Comparison of ENCODE assay signal across 8 cellular contexts in the genomic region with DNA sequence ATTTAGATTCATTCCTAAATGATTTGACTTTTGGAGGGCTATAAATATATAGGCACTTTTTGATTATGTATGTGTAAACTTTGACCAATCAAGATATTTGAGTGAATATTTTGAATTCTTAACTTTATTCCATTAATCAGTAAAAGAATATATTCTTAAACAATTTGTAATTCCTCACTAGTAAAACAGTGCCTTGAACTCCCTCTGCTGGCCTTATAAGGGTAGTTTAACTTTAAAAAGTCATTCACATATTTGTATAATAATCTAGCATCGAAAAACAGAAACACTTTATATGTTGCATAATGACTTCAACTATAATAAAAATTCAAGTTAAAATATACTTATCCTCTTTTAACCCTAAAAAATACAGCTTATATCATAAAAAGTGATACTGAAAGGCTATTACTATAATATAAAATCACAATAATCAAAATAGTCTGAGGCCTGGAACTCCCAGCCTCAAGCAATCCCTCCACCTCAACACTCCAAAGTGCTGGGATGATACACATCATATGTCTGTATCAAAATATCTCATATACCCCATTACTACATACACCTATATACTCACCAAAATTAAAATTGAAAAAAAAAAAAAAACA. TPM values are rescaled to one million over a fixed set of nuclear protein-coding genes. Genes with fewer than 3 reads are reported as not detected.
DNase-seq lines count a peak whose midpoint lies in the region; ATAC-seq and TF ChIP-seq lines count a peak whose summit lies in the region.

No MANE protein-coding gene starts in this region.

- no peaks in the 10 kb centered on the region for H3K79me1 ChIP-seq in neuronal stem cell (ENCODE audit: low read depth, low read length)

- H2BK5ac ChIP-seq in neuronal stem cell (ENCODE audit: low read length), result no peak overlapping the region

- intact Hi-C loops in CD14-positive monocyte (cut with micrococcal nuclease) (no loop called here), right lobe of liver (cut with DNase I) (no loop called here)

- no peak overlapping the region for H3K9ac ChIP-seq in neuronal stem cell (ENCODE audit: low read depth, low read length, poor library complexity)

- H2AFZ ChIP-seq in neuronal stem cell (ENCODE audit: low read length), result no peak overlapping the region

- peak; percentile 56 for TF ChIP-seq CTCF in CD14-positive monocyte (IDR thresholded peaks at IDR 0.05)
- TF ChIP-seq CTCF in astrocyte of the cerebellum (IDR thresholded peaks at IDR 0.05; ENCODE audit: low read depth, low read length, missing control alignments), result peak; percentile 35
- TF ChIP-seq CTCF in right lobe of liver (IDR thresholded peaks at IDR 0.05), result peak; percentile 36 to 55 (median 54)

- no peak overlapping the region for H3K14ac ChIP-seq in neuronal stem cell (ENCODE audit: low read length)

- no peaks in the 10 kb centered on the region for H3K36me3 Mint-ChIP-seq in CD14-positive monocyte

- no peaks in the 10 kb centered on the region for H3K4me1 Mint-ChIP-seq in CD14-positive monocyte

- H2BK120ac ChIP-seq in neuronal stem cell (ENCODE audit: low read depth, low read length), result no peak overlapping the region

- H3K27ac Mint-ChIP-seq in CD14-positive monocyte, result no peak overlapping the region

- H3K18ac ChIP-seq in neuronal stem cell (ENCODE audit: low read length), result no peak overlapping the region

- H3K4ac ChIP-seq in neuronal stem cell (ENCODE audit: low read length), result no peak overlapping the region

- H3K9me3 ChIP-seq in right lobe of liver (no peaks in the 10 kb centered on the region), neuronal stem cell (replicated peaks in 1 of 2; ENCODE audit: control insufficient read depth in 2 of 2, insufficient read depth in 1 of 2, low read depth in 1 of 2, low read length in 2 of 2) (no peaks in the 10 kb centered on the region)

- in situ Hi-C loops in astrocyte of the cerebellum (cut with HindIII; ENCODE audit: low sequenced_read_pairs), result no loop called here

- H3K23ac ChIP-seq in neuronal stem cell (ENCODE audit: low read depth, low read length, poor library complexity), result no peak overlapping the region

- H4K91ac ChIP-seq in neuronal stem cell (ENCODE audit: low read depth, low read length, poor library complexity), result no peak overlapping the region

- H3K4me3 Mint-ChIP-seq in CD14-positive monocyte, result no peak overlapping the region

- no peak overlapping the region for H2AK5ac ChIP-seq in neuronal stem cell (ENCODE audit: low read depth, low read length)

- H4K8ac ChIP-seq in neuronal stem cell (ENCODE audit: low read depth, low read length), result no peak overlapping the region

- H3K27ac ChIP-seq in right lobe of liver (no peak overlapping the region), neuronal stem cell (replicated peaks; ENCODE audit: low read length) (no peak overlapping the region)

- no peaks in the 10 kb centered on the region for H3K9me3 Mint-ChIP-seq in CD14-positive monocyte

- H3K27me3 ChIP-seq in right lobe of liver, result no peaks in the 10 kb centered on the region
- no peaks in the 10 kb centered on the region for H3K27me3 ChIP-seq in neuronal stem cell (ENCODE audit: control insufficient read depth in 3 of 3, insufficient read depth in 3 of 3, low read depth in 1 of 3, low read length in 3 of 3)

- no peak overlapping the region for H3K4me2 ChIP-seq in neuronal stem cell (ENCODE audit: insufficient read depth, low read length, poor library complexity, severe bottlenecking)

- peak; percentile 62 for ATAC-seq in GM21360 (IDR thresholded peaks at IDR 0.05; ENCODE audit: unreplicated experiment)
- ATAC-seq in right lobe of liver, result peak in 3 of 4 donors; percentile 39 to 43 (median 40)
- no peak for ATAC-seq in GM18505 (IDR thresholded peaks at IDR 0.05; ENCODE audit: unreplicated experiment)

- 2% methylated on average over 1 of the region's 1 CpG for WGBS in right lobe of liver (ENCODE audit: insufficient coverage, low coverage, low lambda C conversion rate, missing lambda C conversion rate)
- no CpG with 5 or more reads among the region's 1 CpG for WGBS in neuronal stem cell (ENCODE audit: extremely low coverage in 2 of 2, insufficient read length in 2 of 2, insufficient replicate concordance in 1 of 2), 2 donors

- H3K4me3 ChIP-seq in astrocyte of the cerebellum (ENCODE audit: low read depth, low read length) (no peak overlapping the region), right lobe of liver (no peak overlapping the region), neuronal stem cell (ENCODE audit: low read length in 2 of 2) (no peak overlapping the region)

- H3K4me1 ChIP-seq in right lobe of liver, result no peaks in the 10 kb centered on the region
- peaks cover 3 to 12% of the 10 kb centered on the region in 2 donors for H3K4me1 ChIP-seq in neuronal stem cell (ENCODE audit: control insufficient read depth in 2 of 2, insufficient read depth in 1 of 2, low read depth in 1 of 2, low read length in 2 of 2)

- peaks cover 3 to 5% (median 3%) of the 10 kb centered on the region in 3 donors for H3K27me3 Mint-ChIP-seq in CD14-positive monocyte (ENCODE audit: low read depth in 3 of 3)

- DNase-seq in CD14-positive monocyte (ENCODE audit: low spot score), result no peak
- DNase-seq in NCI-H1436 treated with DMSO at 0.1 percent for 48 hours (lab: John Stamatoyannopoulos, UW), result peak; percentile 18
- peak; percentile 29 for DNase-seq in astrocyte of the cerebellum (ENCODE audit: low read depth)
- no peak for DNase-seq in right lobe of liver
- no peak for DNase-seq in nucleus accumbens (lab: John Stamatoyannopoulos, UW)
- no peak for DNase-seq in neuronal stem cell (ENCODE audit: low spot score)

- no peak for TF ChIP-seq POLR2A in right lobe of liver (IDR thresholded peaks at IDR 0.05)
- TF ChIP-seq POLR2A in GM18505 (IDR thresholded peaks at IDR 0.05; ENCODE audit: borderline replicate concordance, extremely low read depth, insufficient read depth, insufficient read length), result no peak

- no peak overlapping the region for H2BK12ac ChIP-seq in neuronal stem cell (ENCODE audit: low read length)

- no peak overlapping the region for H2BK15ac ChIP-seq in neuronal stem cell (ENCODE audit: low read length)

- H3K36me3 ChIP-seq in right lobe of liver, result no peaks in the 10 kb centered on the region
- no peaks in the 10 kb centered on the region for H3K36me3 ChIP-seq in neuronal stem cell (replicated peaks in 1 of 2; ENCODE audit: control insufficient read depth in 2 of 2, insufficient read depth in 2 of 2, low read length in 2 of 2)

RNA-seq across cellular contexts. Expression of gene CCDC59, which starts 31.2 kb away (rescaled TPM):
- polyA plus RNA-seq in CD14-positive monocyte, result 10 to 100 TPM; 55.3 to 70.9 TPM
- total RNA-seq in right lobe of liver, result 10 to 100 TPM in 5 of 6 experiments, 1 to 10 TPM in 1; 9.1 to 22.9 (median 12.1) TPM
- polyA plus RNA-seq in neuronal stem cell (2013, experiment 1 of 2), result 101 TPM
- polyA plus RNA-seq in neuronal stem cell (2013, experiment 2 of 2), result 97.9 TPM

RNA-seq across cellular contexts. Expression of gene METTL25, which starts 31.3 kb away (rescaled TPM):
- 10 to 100 TPM in 1 of 2 donors, 1 to 10 TPM in 1; 8.1 to 12.2 TPM for polyA plus RNA-seq in CD14-positive monocyte
- 1 to 10 TPM; 3.1 to 9.8 (median 5.4) TPM for total RNA-seq in right lobe of liver
- 4.7 TPM for polyA plus RNA-seq in neuronal stem cell (2013, experiment 1 of 2)
- 4.7 TPM for polyA plus RNA-seq in neuronal stem cell (2013, experiment 2 of 2)

Comparison
In these comparisons a context has a peak if more than half of its experiments do, and no peak if none do; other contexts are left out.
1. DNase-seq: peak in NCI-H1436 treated with DMSO at 0.1 percent for 48 hours (single experiment) and astrocyte of the cerebellum (single experiment); none in CD14-positive monocyte (single experiment), right lobe of liver (0 of 3), nucleus accumbens (0 of 56) and neuronal stem cell (single experiment).
2. Peak in every context shown above with its lines, with median percentiles within 50 percentile points of each other: CTCF ChIP-seq.